ENCODE assay signal across 9 cellular contexts in genomic region chr14:103078420-103078749, GRCh38. TPM values are rescaled to one million over a fixed set of nuclear protein-coding genes. Genes with fewer than 3 reads are reported as not detected.
DNase-seq lines count a peak whose midpoint lies in the region; ATAC-seq, FAIRE-seq and TF ChIP-seq lines count a peak whose summit lies in the region.
"Had no signal": no experiment of that assay in that cellular context is flagged by ENCODE, and none has a peak within 500 bp of the region (broad histone marks: within the 10 kb centered on the region; RNA-seq: fewer than 3 reads in every experiment).

No MANE protein-coding gene starts in this region.

- no peak overlapping the region for H3K27ac ChIP-seq in endothelial cell of umbilical vein (ENCODE audit: insufficient read depth, low read depth, low read length)

- no peak overlapping the region for H2AFZ ChIP-seq in endothelial cell of umbilical vein (ENCODE audit: low read depth, low read length)

- no peaks in the 10 kb centered on the region for H3K9me1 ChIP-seq in endothelial cell of umbilical vein (replicated peaks; ENCODE audit: control insufficient read depth, extremely low read depth, insufficient read depth, low read length)

- H3K79me2 ChIP-seq in endothelial cell of umbilical vein (ENCODE audit: control insufficient read depth, insufficient read depth, low read length), result no peaks in the 10 kb centered on the region

- POLR2A ChIA-PET in endothelial cell of umbilical vein (lab: Charles Lee), result interaction anchor here (0.7 kb wide), 1 partner anchor 213 kb away, joined by 10 read pairs; no protein-coding TSS in a partner anchor

- no peak overlapping the region for H3K4me2 ChIP-seq in endothelial cell of umbilical vein (ENCODE audit: insufficient read depth, low read length)

- dilution Hi-C loops in endothelial cell of umbilical vein (cut with MboI; ENCODE audit: extremely low pct_ligation_motif_present, low sequenced_read_pairs), result no loop called here

- H3K4me1 Mint-ChIP-seq in activated CD8-positive, alpha-beta memory T cell treated with anti-CD3 and anti-CD28 coated beads, Interleukin-2, amount 10 ng/mL, durations not matched to agents 7 days and 5 days, result no peaks in the 10 kb centered on the region

- H3K9ac ChIP-seq in endothelial cell of umbilical vein (replicated peaks; ENCODE audit: extremely low read depth, insufficient read depth, low read length), result no peak overlapping the region

- no peak overlapping the region for H3K4me3 Mint-ChIP-seq in activated CD8-positive, alpha-beta memory T cell treated with anti-CD3 and anti-CD28 coated beads, Interleukin-2, amount 10 ng/mL, durations not matched to agents 7 days and 5 days

- no peaks in the 10 kb centered on the region for H3K36me3 Mint-ChIP-seq in activated CD8-positive, alpha-beta memory T cell treated with anti-CD3 and anti-CD28 coated beads, Interleukin-2, amount 10 ng/mL, durations not matched to agents 7 days and 5 days

- intact Hi-C loops in endothelial cell of umbilical vein (cut with micrococcal nuclease), result loop anchor here (1.0 kb wide), 2 partner anchors 107 to 215 kb away; no protein-coding TSS in a partner anchor

- H3K4me3 ChIP-seq in endothelial cell of umbilical vein (replicated peaks in 1 of 3; ENCODE audit: insufficient read depth in 1 of 3, low read depth in 1 of 3, low read length in 3 of 3), result no peak overlapping the region

- no peaks in the 10 kb centered on the region for H3K36me3 ChIP-seq in endothelial cell of umbilical vein (ENCODE audit: control insufficient read depth in 2 of 2, extremely low read depth in 1 of 2, insufficient read depth in 2 of 2, low read length in 2 of 2)

- peak; percentile 63 to 90 for TF ChIP-seq CTCF in endothelial cell of umbilical vein (IDR thresholded peaks at IDR 0.05; ENCODE audit: extremely low read depth in 1 of 2, insufficient read depth in 1 of 2, low read depth in 1 of 2, low read length in 2 of 2)

- H3K9me3 Mint-ChIP-seq in activated CD8-positive, alpha-beta memory T cell treated with anti-CD3 and anti-CD28 coated beads, Interleukin-2, amount 10 ng/mL, durations not matched to agents 7 days and 5 days (ENCODE audit: low read depth), result no peaks in the 10 kb centered on the region

- ATAC-seq in activated CD8-positive, alpha-beta memory T cell treated with anti-CD3 and anti-CD28 coated beads, Interleukin-2, amount 10 ng/mL, durations not matched to agents 7 days and 5 days, result peak; percentile 74
- ATAC-seq in HG03045 (IDR thresholded peaks at IDR 0.05; ENCODE audit: unreplicated experiment), result no peak

- CTCF ChIA-PET in activated CD8-positive, alpha-beta memory T cell treated with anti-CD3 and anti-CD28 coated beads, Interleukin-2, amount 10 ng/mL, durations not matched to agents 7 days and 5 days (lab: Charles Lee), result interaction anchor here (0.7 to 1.4 kb wide), 9 partner anchors 10 to 215 kb away, joined by 3 to 12 read pairs (median 3); no protein-coding TSS in a partner anchor
- CTCF ChIA-PET in endothelial cell of umbilical vein (lab: Charles Lee), result interaction anchor here (0.7 to 3.1 kb wide), 14 partner anchors 8 to 885 kb away, joined by 3 to 12 read pairs (median 4); no protein-coding TSS in a partner anchor

- peaks cover 8% of the 10 kb centered on the region for H3K4me1 ChIP-seq in endothelial cell of umbilical vein (ENCODE audit: control insufficient read depth, extremely low read depth, insufficient read depth, low read length)

- H3K27me3 ChIP-seq in endothelial cell of umbilical vein (ENCODE audit: control insufficient read depth in 2 of 2, insufficient read depth in 2 of 2, low read length in 2 of 2), result peaks cover 0 to 2% of the 10 kb centered on the region in 2 experiments

- H3K9me3 ChIP-seq in endothelial cell of umbilical vein (replicated peaks; ENCODE audit: control insufficient read depth, insufficient read depth, low read length), result no peaks in the 10 kb centered on the region

- H4K20me1 ChIP-seq in endothelial cell of umbilical vein (replicated peaks; ENCODE audit: control insufficient read depth, extremely low read depth, insufficient read depth, low read length), result no peaks in the 10 kb centered on the region

- DNase-seq in GM12891 (ENCODE audit: insufficient read length, low spot score), result peak; percentile 79
- DNase-seq in HUDEP-2 (lab: John Stamatoyannopoulos, UW; ENCODE audit: unreplicated experiment in 76 of 76), result peak in 70 of 76 experiments; percentile 10 to 76 (median 58)
- DNase-seq in NOMO-1 treated with dmso at 0.1 percent for 144 hours (lab: John Stamatoyannopoulos, UW; ENCODE audit: unreplicated experiment), result peak; percentile 37
- peak; percentile 83 for DNase-seq in activated CD8-positive, alpha-beta memory T cell treated with anti-CD3 and anti-CD28 coated beads, Interleukin-2, amount 10 ng/mL, durations not matched to agents 7 days and 5 days
- peak; percentile 69 for DNase-seq in endothelial cell of umbilical vein (ENCODE audit: low read depth, low spot score)
- peak; percentile 81 for DNase-seq in myocyte (ENCODE audit: low read depth)
- peak; percentile 42 to 60 for DNase-seq in stimulated activated CD8-positive, alpha-beta memory T cell treated with anti-CD3 and anti-CD28 coated beads, Interleukin-7, amount 100 ng/mL, for 1 hour (ENCODE audit: low read depth in 2 of 2)

- BruUV-seq in endothelial cell of umbilical vein (replicated peaks; lab: Mats Ljungman, UMichigan), result no TSS peak

- FAIRE-seq in GM12891 (lab: Jason Lieb, UNC) (peak; percentile 77), endothelial cell of umbilical vein (lab: Jason Lieb, UNC) (peak; percentile 90)

- H3K27ac Mint-ChIP-seq in activated CD8-positive, alpha-beta memory T cell treated with anti-CD3 and anti-CD28 coated beads, Interleukin-2, amount 10 ng/mL, durations not matched to agents 7 days and 5 days, result no peak overlapping the region

- no peak for TF ChIP-seq POLR2A in GM12891 (IDR thresholded peaks at IDR 0.05; ENCODE audit: low read depth, low read length)
- TF ChIP-seq POLR2A in endothelial cell of umbilical vein (IDR thresholded peaks at IDR 0.05; ENCODE audit: low read depth, low read length), result no peak

- H3K27me3 Mint-ChIP-seq in activated CD8-positive, alpha-beta memory T cell treated with anti-CD3 and anti-CD28 coated beads, Interleukin-2, amount 10 ng/mL, durations not matched to agents 7 days and 5 days, result peaks cover 5% of the 10 kb centered on the region

RNA-seq across cellular contexts. Expression of gene LBHD2, which starts 5.6 kb away (rescaled TPM):
- not detected for polyA plus RNA-seq in GM12891 (2012; ENCODE audit: low read depth, missing spikeins)
- total RNA-seq in activated CD8-positive, alpha-beta memory T cell treated with anti-CD3 and anti-CD28 coated beads, Interleukin-2, amount 10 ng/mL, durations not matched to agents 7 days and 5 days, result not detected
- total RNA-seq in endothelial cell of umbilical vein, result not detected in 2 replicates
- not detected in 2 replicates for polyA plus RNA-seq in endothelial cell of umbilical vein
- not detected in 2 replicates for polyA plus RNA-seq in endothelial cell of umbilical vein (2011; cell fraction: cytosol; rRNA removed)
- not detected in 2 replicates for polyA plus RNA-seq in endothelial cell of umbilical vein (2011; cell fraction: nucleus; rRNA removed)
- not detected in 2 replicates for polyA plus RNA-seq in endothelial cell of umbilical vein (2012)
- polyA minus RNA-seq in endothelial cell of umbilical vein, result not detected in 2 replicates
- not detected for polyA minus RNA-seq in endothelial cell of umbilical vein (2011; cell fraction: cytosol; rRNA and poly(A)+ RNA removed)
- not detected in 2 replicates for polyA minus RNA-seq in endothelial cell of umbilical vein (2011; cell fraction: nucleus; rRNA and poly(A)+ RNA removed)
- total RNA-seq in myocyte, result 0.94 and 2.7 TPM in 2 replicates
- not detected for polyA plus RNA-seq in myocyte (2012)
- total RNA-seq: lower leg skin had no signal

RNA-seq across cellular contexts. Expression of gene EXOC3L4, which starts 16.1 kb away (rescaled TPM):
- polyA plus RNA-seq in GM12891 (2012; ENCODE audit: low read depth, missing spikeins), result not detected
- total RNA-seq in activated CD8-positive, alpha-beta memory T cell treated with anti-CD3 and anti-CD28 coated beads, Interleukin-2, amount 10 ng/mL, durations not matched to agents 7 days and 5 days, result not detected
- total RNA-seq in endothelial cell of umbilical vein (not detected in 2 replicates), myocyte (58.9 and 99.9 TPM in 2 replicates)
- polyA plus RNA-seq in endothelial cell of umbilical vein, result not detected in 2 replicates
- not detected in 2 replicates for polyA plus RNA-seq in endothelial cell of umbilical vein (2011; cell fraction: cytosol; rRNA removed)
- not detected in 2 replicates for polyA plus RNA-seq in endothelial cell of umbilical vein (2011; cell fraction: nucleus; rRNA removed)
- polyA plus RNA-seq in endothelial cell of umbilical vein (2012), result not detected in 2 replicates
- polyA minus RNA-seq in endothelial cell of umbilical vein, result not detected in 2 replicates
- not detected for polyA minus RNA-seq in endothelial cell of umbilical vein (2011; cell fraction: cytosol; rRNA and poly(A)+ RNA removed)
- polyA minus RNA-seq in endothelial cell of umbilical vein (2011; cell fraction: nucleus; rRNA and poly(A)+ RNA removed), result not detected in 2 replicates
- polyA plus RNA-seq in myocyte (2012), result 3.0 TPM

RNA-seq across cellular contexts. Expression of gene CDC42BPB, which starts 21.0 kb away (rescaled TPM):
- polyA plus RNA-seq in GM12891 (2012; ENCODE audit: low read depth, missing spikeins), result 11.6 TPM
- total RNA-seq in activated CD8-positive, alpha-beta memory T cell treated with anti-CD3 and anti-CD28 coated beads, Interleukin-2, amount 10 ng/mL, durations not matched to agents 7 days and 5 days, result under 1 TPM; 0.35 to 0.56 TPM
- total RNA-seq in endothelial cell of umbilical vein (131 and 136 TPM in 2 replicates), myocyte (63.4 and 64.0 TPM in 2 replicates)
- 82.6 and 93.7 TPM in 2 replicates for polyA plus RNA-seq in endothelial cell of umbilical vein
- polyA plus RNA-seq in endothelial cell of umbilical vein (2011; cell fraction: cytosol; rRNA removed), result 91.3 and 93.3 TPM in 2 replicates
- polyA plus RNA-seq in endothelial cell of umbilical vein (2011; cell fraction: nucleus; rRNA removed), result 301 and 323 TPM in 2 replicates
- 81.5 and 92.0 TPM in 2 replicates for polyA plus RNA-seq in endothelial cell of umbilical vein (2012)
- 217 and 238 TPM in 2 replicates for polyA minus RNA-seq in endothelial cell of umbilical vein
- polyA minus RNA-seq in endothelial cell of umbilical vein (2011; cell fraction: cytosol; rRNA and poly(A)+ RNA removed), result 43.9 TPM
- 147 and 209 TPM in 2 replicates for polyA minus RNA-seq in endothelial cell of umbilical vein (2011; cell fraction: nucleus; rRNA and poly(A)+ RNA removed)
- polyA plus RNA-seq in myocyte (2012), result 80.6 TPM

RNA-seq across cellular contexts. Expression of gene TNFAIP2, which starts 44.9 kb away (rescaled TPM):
- polyA plus RNA-seq in GM12891 (2012; ENCODE audit: low read depth, missing spikeins), result 68.7 TPM
- 1 to 10 TPM in 1 of 2 experiments, not detected in 1; 2.1 TPM for total RNA-seq in activated CD8-positive, alpha-beta memory T cell treated with anti-CD3 and anti-CD28 coated beads, Interleukin-2, amount 10 ng/mL, durations not matched to agents 7 days and 5 days
- total RNA-seq in endothelial cell of umbilical vein (31.6 and 37.5 TPM in 2 replicates), myocyte (76.6 and 179 TPM in 2 replicates)
- 42.7 and 48.5 TPM in 2 replicates for polyA plus RNA-seq in endothelial cell of umbilical vein
- 17.1 and 22.4 TPM in 2 replicates for polyA plus RNA-seq in endothelial cell of umbilical vein (2011; cell fraction: cytosol; rRNA removed)
- polyA plus RNA-seq in endothelial cell of umbilical vein (2011; cell fraction: nucleus; rRNA removed), result 137 and 182 TPM in 2 replicates
- 28.3 and 36.7 TPM in 2 replicates for polyA plus RNA-seq in endothelial cell of umbilical vein (2012)
- 24.5 and 32.4 TPM in 2 replicates for polyA minus RNA-seq in endothelial cell of umbilical vein
- polyA minus RNA-seq in endothelial cell of umbilical vein (2011; cell fraction: cytosol; rRNA and poly(A)+ RNA removed), result 136 TPM
- polyA minus RNA-seq in endothelial cell of umbilical vein (2011; cell fraction: nucleus; rRNA and poly(A)+ RNA removed), result 13.7 and 21.2 TPM in 2 replicates
- polyA plus RNA-seq in myocyte (2012), result 21.1 TPM

Comparison
In these comparisons a context has a peak if more than half of its experiments do, and no peak if none do; other contexts are left out.
1. RNA of gene EXOC3L4, which starts 16.1 kb away (total RNA-seq): 58.9 to 99.9 TPM in myocyte; not detected in endothelial cell of umbilical vein and not detected in activated CD8-positive, alpha-beta memory T cell treated with anti-CD3 and anti-CD28 coated beads, Interleukin-2, amount 10 ng/mL, durations not matched to agents 7 days and 5 days; every median in the first group is over 10 times any median in the second.
2. RNA of gene CDC42BPB, which starts 21.0 kb away (total RNA-seq): 131 to 136 TPM in endothelial cell of umbilical vein and 63.4 to 64.0 TPM in myocyte; 0.35 to 0.56 TPM in activated CD8-positive, alpha-beta memory T cell treated with anti-CD3 and anti-CD28 coated beads, Interleukin-2, amount 10 ng/mL, durations not matched to agents 7 days and 5 days; every median in the first group is over 10 times any median in the second.
3. Peak in every context shown above with its lines, with median percentiles within 50 percentile points of each other: DNase-seq.